In genomic region chr17:79887451-79887991, GRCh38 we compare ENCODE assay signal across 34 cellular contexts.
"Had no signal": no experiment of that assay in that cellular context is flagged by ENCODE, and none has a peak within 500 bp of the region (broad histone marks: within the 10 kb centered on the region; RNA-seq: fewer than 3 reads in every experiment).

No MANE protein-coding gene starts in this region.

- H3K4me1 ChIP-seq: ascending aorta, SJSA1 had no signal

- DNase-seq: activated B cell treated with CpG ODN at 0.5 μM for 24 hours; activated CD4-positive, alpha-beta memory T cell treated with anti-CD3 and anti-CD28 coated beads, Interleukin-2, amount 10 ng/mL, durations not matched to agents 7 days and 5 days; activated CD4-positive, alpha-beta T cell treated with anti-CD3 and anti-CD28 coated beads for 48 hours; activated CD4-positive, CD25-positive, alpha-beta regulatory T cell treated with anti-CD3 and anti-CD28 coated beads, Interleukin-2, amount 50 U/mL, for 72 hours; activated CD8-positive, alpha-beta memory T cell treated with anti-CD3 and anti-CD28 coated beads for 24 hours; activated CD8-positive, alpha-beta memory T cell treated with anti-CD3 and anti-CD28 coated beads, Interleukin-2, amount 10 ng/mL, durations not matched to agents 7 days and 5 days; activated CD8-positive, alpha-beta memory T cell treated with anti-CD3 and anti-CD28 coated beads, Interleukin-2, amount 50 U/mL, for 48 hours; activated effector memory CD4-positive, alpha-beta T cell treated with Interleukin-2 at 50 U/mL for 16 hours; activated naive CD4-positive, alpha-beta T cell treated with anti-CD3 and anti-CD28 coated beads, Interleukin-2, amount 10 ng/mL, durations not matched to agents 7 days and 5 days; activated T-cell treated with anti-CD3 and anti-CD28 coated beads, Interleukin-2, amount 50 U/mL, for 48 hours; amygdala; body of pancreas; Kasumi-1; KG1; MG63; NCI-H1092; NCI-H1436 treated with DMSO at 0.1 percent for 48 hours; NCI-H1694 treated with DMSO at 0.1 percent for 48 hours; NCI-H2029; NCI-H345; NCI-H524 treated with DMSO at 0.1 percent for 48 hours; NK-92 treated with Interleukin-12 subunit alpha and Interleukin-12 subunit beta, amount 100 ng/mL, for 24 hours; PC-3; RPMI8226; SHP77 treated with DMSO at 0.1 percent for 48 hours; SW 1271; T-helper 1 cell; T-helper 2 cell; T-helper 9 cell had no signal

- ATAC-seq: activated CD8-positive, alpha-beta memory T cell treated with anti-CD3 and anti-CD28 coated beads, Interleukin-2, amount 10 ng/mL, durations not matched to agents 7 days and 5 days; body of pancreas; PC-3 had no signal

- H3K27ac ChIP-seq: ascending aorta, body of pancreas, breast epithelium, Peyer's patch, SJSA1, VCaP had no signal

- H3K36me3 ChIP-seq: ascending aorta, breast epithelium, MG63, Peyer's patch, SJSA1 had no signal

- H3K4me3 ChIP-seq: ascending aorta, body of pancreas, breast epithelium, MG63, Peyer's patch, SJSA1 had no signal

- H3K9me3 ChIP-seq: ascending aorta, body of pancreas, breast epithelium, MG63, Peyer's patch, SJSA1 had no signal

- H3K27me3 ChIP-seq: ascending aorta, body of pancreas, MG63, Peyer's patch had no signal
